Comparison of ENCODE assay signal across 9 cellular contexts in the genomic region with DNA sequence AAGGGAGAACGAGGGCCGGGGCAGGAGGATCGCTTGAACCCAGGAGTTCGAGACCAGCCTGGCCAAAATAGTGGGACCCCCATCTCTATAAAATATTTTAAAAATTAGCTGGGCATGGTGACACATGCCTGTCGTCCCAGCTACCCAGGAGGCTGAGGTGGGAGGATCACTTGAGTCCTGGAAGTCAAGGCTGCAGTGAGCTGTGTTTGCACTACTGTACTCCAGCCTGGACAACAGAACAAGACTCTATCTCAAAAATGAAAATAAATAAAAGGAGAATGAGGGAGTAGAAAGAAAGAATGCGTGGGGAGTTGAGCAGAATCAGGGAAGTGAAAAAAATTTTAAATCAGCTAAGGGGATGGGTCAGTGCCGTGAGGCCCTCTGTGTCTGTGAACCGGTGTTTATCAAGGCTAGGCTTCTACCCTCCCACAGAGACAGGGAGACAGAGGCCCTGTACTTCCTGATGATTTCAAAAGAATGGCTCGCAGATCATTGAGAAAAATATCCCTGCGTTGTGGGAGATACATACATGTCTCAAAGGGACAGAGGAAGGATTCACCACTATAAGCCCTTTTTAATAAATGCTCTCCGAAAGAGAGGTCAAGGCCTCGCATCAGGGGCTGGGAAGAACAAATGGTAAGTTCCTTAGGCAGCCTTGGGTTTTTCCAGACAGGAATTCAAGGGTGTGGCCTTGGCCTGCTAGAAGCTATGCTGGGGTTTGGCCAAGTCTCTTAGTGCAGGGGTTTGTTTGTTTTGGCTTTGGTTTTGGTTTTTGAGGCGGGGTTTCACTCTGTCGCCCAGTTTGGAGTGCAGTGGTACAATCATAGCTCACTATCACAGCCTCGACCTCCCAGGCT. TPM values are rescaled to one million over a fixed set of nuclear protein-coding genes. Genes with fewer than 3 reads are reported as not detected.
DNase-seq lines count a peak whose midpoint lies in the region; ATAC-seq, FAIRE-seq and TF ChIP-seq lines count a peak whose summit lies in the region.
"Had no signal": no experiment of that assay in that cellular context is flagged by ENCODE, and none has a peak within 500 bp of the region (broad histone marks: within the 10 kb centered on the region; RNA-seq: fewer than 3 reads in every experiment).

No MANE protein-coding gene starts in this region.

- FAIRE-seq in bronchial epithelial cell (lab: Jason Lieb, UNC): no peak

- no peak for TF ChIP-seq POLR2A in tibial nerve (IDR thresholded peaks at IDR 0.05)

- peaks cover 9% of the 10 kb centered on the region for H3K36me3 ChIP-seq in bronchial epithelial cell (ENCODE audit: control insufficient read depth, insufficient read depth, low read length)
- peaks cover 4 to 19% (median 12%) of the 10 kb centered on the region in 4 donors for H3K36me3 ChIP-seq in liver (ENCODE audit: control insufficient read depth in 4 of 4, insufficient read depth in 3 of 4, low read depth in 1 of 4, low read length in 3 of 4)
- peaks cover 0 to 65% (median 4%) of the 10 kb centered on the region in 3 donors for H3K36me3 ChIP-seq in tibial nerve

- H3K4me1 ChIP-seq in liver (ENCODE audit: control insufficient read depth in 4 of 4, insufficient read depth in 4 of 4, low read length in 3 of 4): peaks cover 9 to 49% (median 36%) of the 10 kb centered on the region in 4 donors
- peaks cover 0 to 46% (median 15%) of the 10 kb centered on the region in 4 donors for H3K4me1 ChIP-seq in tibial nerve

- TF ChIP-seq RAD21 in liver (IDR thresholded peaks at IDR 0.05): peak in 1 of 2 donors; percentile 32

- TF ChIP-seq EP300 in tibial nerve (IDR thresholded peaks at IDR 0.05): no peak

- H3K9ac ChIP-seq in liver (ENCODE audit: low read depth in 1 of 2, low read length in 2 of 2): peak overlapping the region; percentile 10 to 88

- no peak overlapping the region for H3K4me3 ChIP-seq in bronchial epithelial cell (ENCODE audit: low read depth, low read length)
- no peak overlapping the region for H3K4me3 ChIP-seq in liver (ENCODE audit: low read depth in 1 of 3, low read length in 3 of 3)
- H3K4me3 ChIP-seq in tibial nerve: no peak overlapping the region

- 23% methylated on average over 15 of the region's 15 CpGs for WGBS in liver
- 39 to 47% methylated on average over 15 of the region's 15 CpGs for WGBS in tibial nerve, 2 donors

- H3K27ac ChIP-seq in liver (ENCODE audit: low read depth in 1 of 2, low read length in 2 of 2) (peak overlapping the region; percentile 71 to 79), tibial nerve (peak overlapping the region in 3 of 4 donors; percentile 34 to 68 (median 52))

- peak; percentile 55 for DNase-seq in DMS79 treated with DMSO at 0.1 percent for 48 hours (lab: John Stamatoyannopoulos, UW)
- no peak for DNase-seq in DMS79 (lab: John Stamatoyannopoulos, UW)
- DNase-seq in bronchial epithelial cell (ENCODE audit: low read depth): peak; percentile 55
- DNase-seq in tibial nerve (ENCODE audit: low spot score in 2 of 2): peak in 1 of 2 donors; percentile 33
- DNase-seq in NOMO-1 treated with DMSO at 0.1 percent for 48 hours (lab: John Stamatoyannopoulos, UW; ENCODE audit: unreplicated experiment): no peak
- no peak for DNase-seq in UCSD-AML1 (lab: John Stamatoyannopoulos, UW; ENCODE audit: unreplicated experiment)
- DNase-seq: NCI-H1930 had no signal

- no peak for ATAC-seq in GM21576 (IDR thresholded peaks at IDR 0.05; ENCODE audit: unreplicated experiment)

- H3K27me3 ChIP-seq in bronchial epithelial cell (ENCODE audit: control insufficient read depth, insufficient read depth, low read length) (no peaks in the 10 kb centered on the region), liver (ENCODE audit: control insufficient read depth in 4 of 4, insufficient read depth in 4 of 4, low read length in 3 of 4) (no peaks in the 10 kb centered on the region), tibial nerve (no peaks in the 10 kb centered on the region)

- H3K9me3 ChIP-seq in liver (ENCODE audit: control insufficient read depth in 4 of 4, low read length in 3 of 4) (no peaks in the 10 kb centered on the region), tibial nerve (no peaks in the 10 kb centered on the region)

- TF ChIP-seq CTCF in bronchial epithelial cell (IDR thresholded peaks at IDR 0.05; ENCODE audit: insufficient read depth, low read length, severe bottlenecking) (no peak), liver (IDR thresholded peaks at IDR 0.05; ENCODE audit: low read depth, low read length, missing input control) (no peak), tibial nerve (IDR thresholded peaks at IDR 0.05) (no peak)

TF ChIP-seq in liver, 16 proteins besides CTCF, POLR2A, EP300 and RAD21:
- peak in 1 of 2 donors; percentile 25 for TF ChIP-seq JUND (IDR thresholded peaks at IDR 0.05)
- TF ChIP-seq SP1 (IDR thresholded peaks at IDR 0.05): peak; percentile 63
- peak; percentile 77 for TF ChIP-seq NR2F2 (IDR thresholded peaks at IDR 0.05)
- peak; percentile 6 for TF ChIP-seq FOXA2 (IDR thresholded peaks at IDR 0.05)
- peak in 1 of 2 donors; percentile 62 for TF ChIP-seq RXRA (IDR thresholded peaks at IDR 0.05)
- peak; percentile 48 to 52 for TF ChIP-seq HNF4A (conservative IDR thresholded peaks at IDR 0.05)
- TF ChIP-seq EGR1 (IDR thresholded peaks at IDR 0.05; ENCODE audit: low read depth in 2 of 2): no peak
- TF ChIP-seq, protein P1, sequence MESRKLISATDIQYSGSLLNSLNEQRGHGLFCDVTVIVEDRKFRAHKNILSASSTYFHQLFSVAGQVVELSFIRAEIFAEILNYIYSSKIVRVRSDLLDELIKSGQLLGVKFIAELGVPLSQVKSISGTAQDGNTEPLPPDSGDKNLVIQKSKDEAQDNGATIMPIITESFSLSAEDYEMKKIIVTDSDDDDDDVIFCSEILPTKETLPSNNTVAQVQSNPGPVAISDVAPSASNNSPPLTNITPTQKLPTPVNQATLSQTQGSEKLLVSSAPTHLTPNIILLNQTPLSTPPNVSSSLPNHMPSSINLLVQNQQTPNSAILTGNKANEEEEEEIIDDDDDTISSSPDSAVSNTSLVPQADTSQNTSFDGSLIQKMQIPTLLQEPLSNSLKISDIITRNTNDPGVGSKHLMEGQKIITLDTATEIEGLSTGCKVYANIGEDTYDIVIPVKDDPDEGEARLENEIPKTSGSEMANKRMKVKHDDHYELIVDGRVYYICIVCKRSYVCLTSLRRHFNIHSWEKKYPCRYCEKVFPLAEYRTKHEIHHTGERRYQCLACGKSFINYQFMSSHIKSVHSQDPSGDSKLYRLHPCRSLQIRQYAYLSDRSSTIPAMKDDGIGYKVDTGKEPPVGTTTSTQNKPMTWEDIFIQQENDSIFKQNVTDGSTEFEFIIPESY (IDR thresholded peaks at IDR 0.05): no peak
- TF ChIP-seq, protein P2, sequence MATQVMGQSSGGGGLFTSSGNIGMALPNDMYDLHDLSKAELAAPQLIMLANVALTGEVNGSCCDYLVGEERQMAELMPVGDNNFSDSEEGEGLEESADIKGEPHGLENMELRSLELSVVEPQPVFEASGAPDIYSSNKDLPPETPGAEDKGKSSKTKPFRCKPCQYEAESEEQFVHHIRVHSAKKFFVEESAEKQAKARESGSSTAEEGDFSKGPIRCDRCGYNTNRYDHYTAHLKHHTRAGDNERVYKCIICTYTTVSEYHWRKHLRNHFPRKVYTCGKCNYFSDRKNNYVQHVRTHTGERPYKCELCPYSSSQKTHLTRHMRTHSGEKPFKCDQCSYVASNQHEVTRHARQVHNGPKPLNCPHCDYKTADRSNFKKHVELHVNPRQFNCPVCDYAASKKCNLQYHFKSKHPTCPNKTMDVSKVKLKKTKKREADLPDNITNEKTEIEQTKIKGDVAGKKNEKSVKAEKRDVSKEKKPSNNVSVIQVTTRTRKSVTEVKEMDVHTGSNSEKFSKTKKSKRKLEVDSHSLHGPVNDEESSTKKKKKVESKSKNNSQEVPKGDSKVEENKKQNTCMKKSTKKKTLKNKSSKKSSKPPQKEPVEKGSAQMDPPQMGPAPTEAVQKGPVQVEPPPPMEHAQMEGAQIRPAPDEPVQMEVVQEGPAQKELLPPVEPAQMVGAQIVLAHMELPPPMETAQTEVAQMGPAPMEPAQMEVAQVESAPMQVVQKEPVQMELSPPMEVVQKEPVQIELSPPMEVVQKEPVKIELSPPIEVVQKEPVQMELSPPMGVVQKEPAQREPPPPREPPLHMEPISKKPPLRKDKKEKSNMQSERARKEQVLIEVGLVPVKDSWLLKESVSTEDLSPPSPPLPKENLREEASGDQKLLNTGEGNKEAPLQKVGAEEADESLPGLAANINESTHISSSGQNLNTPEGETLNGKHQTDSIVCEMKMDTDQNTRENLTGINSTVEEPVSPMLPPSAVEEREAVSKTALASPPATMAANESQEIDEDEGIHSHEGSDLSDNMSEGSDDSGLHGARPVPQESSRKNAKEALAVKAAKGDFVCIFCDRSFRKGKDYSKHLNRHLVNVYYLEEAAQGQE (IDR thresholded peaks at IDR 0.05): no peak
- TF ChIP-seq, protein P3, sequence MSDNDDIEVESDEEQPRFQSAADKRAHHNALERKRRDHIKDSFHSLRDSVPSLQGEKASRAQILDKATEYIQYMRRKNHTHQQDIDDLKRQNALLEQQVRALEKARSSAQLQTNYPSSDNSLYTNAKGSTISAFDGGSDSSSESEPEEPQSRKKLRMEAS (IDR thresholded peaks at IDR 0.05): no peak
- TF ChIP-seq TAF1 (conservative IDR thresholded peaks at IDR 0.05): no peak
- TF ChIP-seq FOXA1 (IDR thresholded peaks at IDR 0.05): no peak
- TF ChIP-seq HNF4G (IDR thresholded peaks at IDR 0.05): peak; percentile 12

RNA-seq across cellular contexts. Expression of a gene that starts 20.7 kb away (rescaled TPM):
- 31.1 and 41.5 TPM in 2 replicates for total RNA-seq in bronchial epithelial cell
- total RNA-seq in liver: 10 to 100 TPM; 19.2 to 22.1 TPM
- polyA plus RNA-seq in liver: 10 to 100 TPM; 16.1 to 18.5 TPM
- 10 to 100 TPM; 17.5 to 27.3 (median 21.3) TPM for total RNA-seq in tibial nerve

RNA-seq across cellular contexts. Expression of a gene that starts 37.9 kb away (rescaled TPM):
- total RNA-seq in bronchial epithelial cell: 8.1 and 8.2 TPM in 2 replicates
- 10 to 100 TPM; 31.1 to 39.5 TPM for total RNA-seq in liver
- polyA plus RNA-seq in liver: 10 to 100 TPM; 52.8 to 54.3 TPM
- total RNA-seq in tibial nerve: 10 to 100 TPM; 29.4 to 35.8 (median 31.4) TPM

RNA-seq across cellular contexts. Expression of a gene that starts 57.1 kb away (rescaled TPM):
- total RNA-seq in bronchial epithelial cell: 1.4 and 2.1 TPM in 2 replicates
- 10 to 100 TPM; 15.6 to 17.0 TPM for total RNA-seq in liver
- 10 to 100 TPM; 12.6 to 13.6 TPM for polyA plus RNA-seq in liver
- total RNA-seq in tibial nerve: 10 to 100 TPM; 12.3 to 47.4 (median 29.4) TPM

Comparison
In these comparisons a context has a peak if more than half of its experiments do, and no peak if none do; other contexts are left out.
1. DNase-seq: peak in DMS79 treated with DMSO at 0.1 percent for 48 hours (single experiment) and bronchial epithelial cell (single experiment); none in DMS79 (single experiment), NOMO-1 treated with DMSO at 0.1 percent for 48 hours (single experiment) and UCSD-AML1 (single experiment).